Comparison of ENCODE assay signal across 29 cellular contexts in genomic region chr16:1140582-1140981, GRCh38. TPM values are rescaled to one million over a fixed set of nuclear protein-coding genes. Genes with fewer than 3 reads are reported as not detected.
"Had no signal": no experiment of that assay in that cellular context is flagged by ENCODE, and none has a peak within 500 bp of the region (broad histone marks: within the 10 kb centered on the region; RNA-seq: fewer than 3 reads in every experiment).

No MANE protein-coding gene starts in this region.

- DNase-seq: IMR-90; Karpas-422; KG1; MG63; NCI-H1092; NCI-H1105 treated with DMSO at 0.1 percent for 48 hours; NCI-H1417 treated with DMSO at 0.1 percent for 48 hours; NCI-H146; NCI-H1694 treated with DMSO at 0.1 percent for 48 hours; NCI-H1930; NCI-H2081; NCI-H2107; NCI-H2171 treated with DMSO at 0.1 percent for 48 hours; NCI-H345; NCI-H446 treated with DMSO at 0.1 percent for 48 hours; NCI-H510A treated with DMSO at 0.1 percent for 48 hours; NCI-H526; NCI-H82; NK-92 treated with Interleukin-12 subunit alpha and Interleukin-12 subunit beta, amount 100 ng/mL, for 24 hours; PC-9; Peyer's patch; Right ventricle myocardium superior; SIG-M5 had no signal

- H3K4me1 ChIP-seq: Peyer's patch, SJSA1 had no signal

- H3K27ac ChIP-seq: PC-9, Peyer's patch, SJSA1, SK-N-MC had no signal

- H3K4me3 ChIP-seq: MG63, PC-9, Peyer's patch, SJSA1, SK-N-MC had no signal

- H3K27me3 ChIP-seq: Peyer's patch had no signal

- H3K36me3 ChIP-seq: MG63, Peyer's patch, SJSA1 had no signal

- ATAC-seq: HepG2 had no signal

- H3K4me2 ChIP-seq: PC-9 had no signal

- H2AFZ ChIP-seq: PC-9 had no signal

- H3K9me3 ChIP-seq: MG63, Peyer's patch, SJSA1 had no signal

RNA-seq across cellular contexts. Expression of gene CACNA1H, which starts 12.3 kb away (rescaled TPM):
- total RNA-seq: HT1080, OCI-LY7, PC-9, RPMI7951, SJSA1 had no signal

RNA-seq across cellular contexts. Expression of gene C1QTNF8, which starts 44.5 kb away (rescaled TPM):
- total RNA-seq: HT1080, IMR-90, OCI-LY7, PC-9, Peyer's patch, RPMI7951, SJSA1 had no signal
